Comparison of ENCODE assay signal across 1 cellular context in the genomic region with DNA sequence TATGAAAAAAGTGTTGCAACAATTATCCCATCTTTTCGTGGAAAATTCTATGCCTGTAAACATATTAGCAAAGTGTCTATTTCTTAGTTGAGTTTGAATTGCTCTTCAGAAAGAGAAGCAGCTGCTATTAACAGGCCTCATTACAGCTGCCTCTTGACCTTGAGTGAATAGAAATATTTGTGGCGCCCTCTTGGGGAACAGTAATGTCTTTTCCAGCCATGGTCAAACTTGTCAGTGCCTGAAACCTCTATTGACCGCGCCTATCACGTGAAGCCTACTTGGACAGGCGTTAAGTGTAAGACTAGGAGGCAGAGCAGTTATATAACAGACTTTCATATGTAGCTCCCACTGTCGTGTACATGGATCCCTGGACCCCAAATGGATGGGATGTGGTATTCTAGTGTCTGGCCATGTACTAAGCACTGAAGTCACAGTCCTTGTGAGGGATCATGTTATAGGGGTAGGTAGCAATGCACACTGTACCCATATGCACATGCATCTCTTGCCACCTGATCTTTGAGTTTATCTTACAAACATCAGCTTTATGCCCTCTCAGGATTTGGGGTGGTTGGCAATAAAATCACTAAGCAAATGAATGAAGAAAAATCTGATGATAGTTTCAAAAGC.
TF ChIP-seq lines count a peak whose summit lies in the region.

No MANE protein-coding gene starts in this region.

TF ChIP-seq in GM23338, 12 proteins besides CTCF, POLR2A, EP300 and RAD21 (continued from another document):
- TF ChIP-seq, protein P1, sequence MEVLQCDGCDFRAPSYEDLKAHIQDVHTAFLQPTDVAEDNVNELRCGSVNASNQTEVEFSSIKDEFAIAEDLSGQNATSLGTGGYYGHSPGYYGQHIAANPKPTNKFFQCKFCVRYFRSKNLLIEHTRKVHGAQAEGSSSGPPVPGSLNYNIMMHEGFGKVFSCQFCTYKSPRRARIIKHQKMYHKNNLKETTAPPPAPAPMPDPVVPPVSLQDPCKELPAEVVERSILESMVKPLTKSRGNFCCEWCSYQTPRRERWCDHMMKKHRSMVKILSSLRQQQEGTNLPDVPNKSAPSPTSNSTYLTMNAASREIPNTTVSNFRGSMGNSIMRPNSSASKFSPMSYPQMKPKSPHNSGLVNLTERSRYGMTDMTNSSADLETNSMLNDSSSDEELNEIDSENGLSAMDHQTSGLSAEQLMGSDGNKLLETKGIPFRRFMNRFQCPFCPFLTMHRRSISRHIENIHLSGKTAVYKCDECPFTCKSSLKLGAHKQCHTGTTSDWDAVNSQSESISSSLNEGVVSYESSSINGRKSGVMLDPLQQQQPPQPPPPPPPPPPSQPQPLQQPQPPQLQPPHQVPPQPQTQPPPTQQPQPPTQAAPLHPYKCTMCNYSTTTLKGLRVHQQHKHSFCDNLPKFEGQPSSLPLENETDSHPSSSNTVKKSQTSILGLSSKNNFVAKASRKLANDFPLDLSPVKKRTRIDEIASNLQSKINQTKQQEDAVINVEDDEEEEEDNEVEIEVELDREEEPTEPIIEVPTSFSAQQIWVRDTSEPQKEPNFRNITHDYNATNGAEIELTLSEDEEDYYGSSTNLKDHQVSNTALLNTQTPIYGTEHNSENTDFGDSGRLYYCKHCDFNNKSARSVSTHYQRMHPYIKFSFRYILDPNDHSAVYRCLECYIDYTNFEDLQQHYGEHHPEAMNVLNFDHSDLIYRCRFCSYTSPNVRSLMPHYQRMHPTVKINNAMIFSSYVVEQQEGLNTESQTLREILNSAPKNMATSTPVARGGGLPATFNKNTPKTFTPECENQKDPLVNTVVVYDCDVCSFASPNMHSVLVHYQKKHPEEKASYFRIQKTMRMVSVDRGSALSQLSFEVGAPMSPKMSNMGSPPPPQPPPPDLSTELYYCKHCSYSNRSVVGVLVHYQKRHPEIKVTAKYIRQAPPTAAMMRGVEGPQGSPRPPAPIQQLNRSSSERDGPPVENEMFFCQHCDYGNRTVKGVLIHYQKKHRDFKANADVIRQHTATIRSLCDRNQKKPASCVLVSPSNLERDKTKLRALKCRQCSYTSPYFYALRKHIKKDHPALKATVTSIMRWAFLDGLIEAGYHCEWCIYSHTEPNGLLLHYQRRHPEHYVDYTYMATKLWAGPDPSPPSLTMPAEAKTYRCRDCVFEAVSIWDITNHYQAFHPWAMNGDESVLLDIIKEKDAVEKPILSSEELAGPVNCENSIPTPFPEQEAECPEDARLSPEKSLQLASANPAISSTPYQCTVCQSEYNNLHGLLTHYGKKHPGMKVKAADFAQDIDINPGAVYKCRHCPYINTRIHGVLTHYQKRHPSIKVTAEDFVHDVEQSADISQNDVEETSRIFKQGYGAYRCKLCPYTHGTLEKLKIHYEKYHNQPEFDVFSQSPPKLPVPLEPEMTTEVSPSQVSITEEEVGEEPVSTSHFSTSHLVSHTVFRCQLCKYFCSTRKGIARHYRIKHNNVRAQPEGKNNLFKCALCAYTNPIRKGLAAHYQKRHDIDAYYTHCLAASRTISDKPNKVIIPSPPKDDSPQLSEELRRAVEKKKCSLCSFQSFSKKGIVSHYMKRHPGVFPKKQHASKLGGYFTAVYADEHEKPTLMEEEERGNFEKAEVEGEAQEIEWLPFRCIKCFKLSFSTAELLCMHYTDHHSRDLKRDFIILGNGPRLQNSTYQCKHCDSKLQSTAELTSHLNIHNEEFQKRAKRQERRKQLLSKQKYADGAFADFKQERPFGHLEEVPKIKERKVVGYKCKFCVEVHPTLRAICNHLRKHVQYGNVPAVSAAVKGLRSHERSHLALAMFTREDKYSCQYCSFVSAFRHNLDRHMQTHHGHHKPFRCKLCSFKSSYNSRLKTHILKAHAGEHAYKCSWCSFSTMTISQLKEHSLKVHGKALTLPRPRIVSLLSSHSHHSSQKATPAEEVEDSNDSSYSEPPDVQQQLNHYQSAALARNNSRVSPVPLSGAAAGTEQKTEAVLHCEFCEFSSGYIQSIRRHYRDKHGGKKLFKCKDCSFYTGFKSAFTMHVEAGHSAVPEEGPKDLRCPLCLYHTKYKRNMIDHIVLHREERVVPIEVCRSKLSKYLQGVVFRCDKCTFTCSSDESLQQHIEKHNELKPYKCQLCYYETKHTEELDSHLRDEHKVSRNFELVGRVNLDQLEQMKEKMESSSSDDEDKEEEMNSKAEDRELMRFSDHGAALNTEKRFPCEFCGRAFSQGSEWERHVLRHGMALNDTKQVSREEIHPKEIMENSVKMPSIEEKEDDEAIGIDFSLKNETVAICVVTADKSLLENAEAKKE (CRISPR knock-in tag; IDR thresholded peaks at IDR 0.05), result no peak
- no peak for TF ChIP-seq EZH2phosphoT487 (IDR thresholded peaks at IDR 0.05; ENCODE audit: unreplicated experiment)
